Comparison of ENCODE assay signal across 25 cellular contexts in the genomic region with DNA sequence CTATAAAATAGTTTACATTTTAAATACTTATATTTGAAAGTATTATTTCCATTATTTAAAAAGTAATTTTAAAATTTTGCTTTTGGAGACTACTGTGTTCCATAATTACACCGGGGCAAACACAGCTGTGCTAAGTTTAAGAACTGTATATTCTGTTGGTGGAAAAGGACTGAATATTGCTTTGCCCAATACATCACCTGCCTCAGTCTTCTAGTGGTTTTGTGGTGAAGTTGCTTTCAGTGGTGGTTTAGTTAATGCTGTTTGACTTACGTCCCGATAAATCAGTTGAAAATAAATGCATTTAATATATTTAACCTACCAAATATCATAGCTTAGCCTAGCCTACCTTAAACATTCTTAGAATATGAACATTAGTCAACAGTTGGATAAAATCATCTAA.
"Had no signal": no experiment of that assay in that cellular context is flagged by ENCODE, and none has a peak within 500 bp of the region (broad histone marks: within the 10 kb centered on the region; RNA-seq: fewer than 3 reads in every experiment).

No MANE protein-coding gene starts in this region.

- ATAC-seq: activated naive CD4-positive, alpha-beta T cell treated with anti-CD3 and anti-CD28 coated beads, Interleukin-2, amount 50 U/mL, for 72 hours; activated T-helper 17 cell treated with anti-CD3 and anti-CD28 coated beads, Interleukin-2, amount 50 U/mL, for 72 hours; stimulated activated memory B cell treated with anti-CD40 and anti-IgM and Interleukin-4, amounts not matched to agents 10 μg/mL and 1 μg/mL and 100 μg/mL, for 72 hours; WTC11 had no signal

- H3K9me3 ChIP-seq: sigmoid colon, testis, uterus had no signal

- H3K9me3 Mint-ChIP-seq: activated CD4-positive, alpha-beta memory T cell treated with anti-CD3 and anti-CD28 coated beads, Interleukin-2, amount 10 ng/mL, durations not matched to agents 7 days and 5 days; activated T-helper 17 cell treated with anti-CD3 and anti-CD28 coated beads, Interleukin-2, amount 50 U/mL, for 72 hours; stimulated activated memory B cell treated with anti-CD40 and anti-IgM and Interleukin-4, amounts not matched to agents 10 μg/mL and 1 μg/mL and 100 μg/mL, for 72 hours; WTC11 had no signal

- DNase-seq: activated CD4-positive, alpha-beta memory T cell treated with anti-CD3 and anti-CD28 coated beads, Interleukin-2, amount 10 ng/mL, durations not matched to agents 7 days and 5 days; activated T-cell treated with anti-CD3 and anti-CD28 coated beads, Interleukin-2, amount 50 U/mL, for 1 hour; aorta; brain microvascular endothelial cell; caudate nucleus; effector CD4-positive, alpha-beta T cell; erythroblast; foreskin fibroblast; left ventricle myocardium superior; mammary epithelial cell; midbrain; nucleus accumbens; sigmoid colon; stimulated activated CD4-positive, alpha-beta T cell treated with anti-CD3 and anti-CD28 coated beads, Interleukin-15, amount 100 ng/mL, for 24 hours; T1000; testis; trophoblast cell; uterus had no signal

- H2AFZ ChIP-seq: parathyroid adenoma had no signal

- H3K4me3 ChIP-seq: sigmoid colon, smooth muscle cell, testis, uterus had no signal

- H3K27me3 Mint-ChIP-seq: activated CD4-positive, alpha-beta memory T cell treated with anti-CD3 and anti-CD28 coated beads, Interleukin-2, amount 10 ng/mL, durations not matched to agents 7 days and 5 days; activated T-helper 17 cell treated with anti-CD3 and anti-CD28 coated beads, Interleukin-2, amount 50 U/mL, for 72 hours; dendritic cell treated with granulocyte-macrophage colony-stimulating factor and Interleukin-4, amounts not matched to agents 40 ng/mL and 50 ng/mL, for 4 days; stimulated activated memory B cell treated with anti-CD40 and anti-IgM and Interleukin-4, amounts not matched to agents 10 μg/mL and 1 μg/mL and 100 μg/mL, for 72 hours had no signal

- H3K4me2 ChIP-seq: smooth muscle cell had no signal

- H3K27ac ChIP-seq: brain microvascular endothelial cell, parathyroid adenoma, sigmoid colon, testis, uterus had no signal

- H3K27ac Mint-ChIP-seq: activated CD4-positive, alpha-beta memory T cell treated with anti-CD3 and anti-CD28 coated beads, Interleukin-2, amount 10 ng/mL, durations not matched to agents 7 days and 5 days; activated naive CD4-positive, alpha-beta T cell treated with anti-CD3 and anti-CD28 coated beads, Interleukin-2, amount 50 U/mL, for 72 hours; activated T-helper 17 cell treated with anti-CD3 and anti-CD28 coated beads, Interleukin-2, amount 50 U/mL, for 72 hours; dendritic cell treated with granulocyte-macrophage colony-stimulating factor and Interleukin-4, amounts not matched to agents 40 ng/mL and 50 ng/mL, for 4 days; stimulated activated memory B cell treated with anti-CD40 and anti-IgM and Interleukin-4, amounts not matched to agents 10 μg/mL and 1 μg/mL and 100 μg/mL, for 72 hours; WTC11 had no signal

- H3K9ac ChIP-seq: parathyroid adenoma had no signal

- H3K4me3 Mint-ChIP-seq: activated CD4-positive, alpha-beta memory T cell treated with anti-CD3 and anti-CD28 coated beads, Interleukin-2, amount 10 ng/mL, durations not matched to agents 7 days and 5 days; activated T-helper 17 cell treated with anti-CD3 and anti-CD28 coated beads, Interleukin-2, amount 50 U/mL, for 72 hours; dendritic cell treated with granulocyte-macrophage colony-stimulating factor and Interleukin-4, amounts not matched to agents 40 ng/mL and 50 ng/mL, for 4 days; stimulated activated memory B cell treated with anti-CD40 and anti-IgM and Interleukin-4, amounts not matched to agents 10 μg/mL and 1 μg/mL and 100 μg/mL, for 72 hours; WTC11 had no signal

- H3K27me3 ChIP-seq: brain microvascular endothelial cell, sigmoid colon, testis, uterus had no signal

- H3K36me3 ChIP-seq: brain microvascular endothelial cell, sigmoid colon, uterus had no signal

- H3K4me1 ChIP-seq: sigmoid colon, uterus had no signal

- H3K36me3 Mint-ChIP-seq: WTC11 had no signal
